Comparison of ENCODE assay signal across 20 cellular contexts in the genomic region with DNA sequence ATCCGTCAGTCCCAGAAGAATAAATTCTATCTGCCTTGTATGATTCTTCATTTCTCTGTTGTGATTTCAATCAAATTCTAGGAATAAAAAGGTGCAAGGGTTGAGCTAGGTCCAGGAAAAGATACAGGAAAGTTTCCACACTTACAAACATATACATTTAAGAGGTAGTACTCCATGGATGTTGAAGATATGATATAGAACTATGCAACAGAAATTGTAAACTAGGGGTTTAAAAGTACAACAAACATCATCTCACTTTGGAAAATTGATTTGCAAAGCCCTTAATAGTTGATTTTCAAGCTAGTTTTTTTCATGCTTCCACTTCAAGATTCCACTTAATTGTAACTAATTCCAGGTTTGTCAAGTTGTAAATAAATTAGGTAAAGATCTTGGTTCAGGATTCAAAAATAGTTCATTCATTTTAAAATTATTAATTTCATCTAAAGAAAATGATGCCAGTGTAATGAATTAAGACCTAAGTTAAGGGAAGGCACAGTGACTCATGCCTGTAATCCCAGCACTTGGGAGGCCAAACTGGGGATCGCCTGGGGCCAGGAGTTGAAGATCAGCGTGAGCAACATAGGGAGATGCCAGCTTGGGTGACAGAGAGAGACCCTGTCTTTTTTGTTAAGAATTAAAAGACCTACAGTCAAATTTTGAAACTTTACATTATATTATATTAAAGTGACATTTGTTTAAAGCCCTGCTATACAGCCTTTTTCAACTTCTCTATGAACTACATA. TPM values are rescaled to one million over a fixed set of nuclear protein-coding genes. Genes with fewer than 3 reads are reported as not detected.
"Had no signal": no experiment of that assay in that cellular context is flagged by ENCODE, and none has a peak within 500 bp of the region (broad histone marks: within the 10 kb centered on the region; RNA-seq: fewer than 3 reads in every experiment).

TSS of gene OR6C70 (minus strand) at position 51 of the 743 bp plus-strand sequence. CDS start at position 51, 0 bp downstream.

- H3K36me3 Mint-ChIP-seq: activated CD4-positive, alpha-beta memory T cell treated with anti-CD3 and anti-CD28 coated beads for 36 hours; activated naive CD8-positive, alpha-beta T cell; brain; stimulated activated effector memory CD8-positive, alpha-beta T cell treated with anti-CD3 and anti-CD28 coated beads, Interleukin-12 subunit alpha, Interleukin-12 subunit beta, amount 100 ng/mL, for 72 hours had no signal

- H3K4me3 Mint-ChIP-seq: activated CD4-positive, alpha-beta memory T cell treated with anti-CD3 and anti-CD28 coated beads for 36 hours; activated naive CD8-positive, alpha-beta T cell; brain; dendritic cell treated with granulocyte-macrophage colony-stimulating factor and Interleukin-4, amounts not matched to agents 40 ng/mL and 50 ng/mL, for 4 days; nephron; stimulated activated effector memory CD8-positive, alpha-beta T cell treated with anti-CD3 and anti-CD28 coated beads, Interleukin-12 subunit alpha, Interleukin-12 subunit beta, amount 100 ng/mL, for 72 hours had no signal

- ATAC-seq: esophagus mucosa; left lung; psoas muscle; right lobe of liver; stimulated activated effector memory CD8-positive, alpha-beta T cell treated with anti-CD3 and anti-CD28 coated beads, Interleukin-12 subunit alpha, Interleukin-12 subunit beta, amount 100 ng/mL, for 72 hours had no signal

- H3K9me3 Mint-ChIP-seq: activated CD4-positive, alpha-beta memory T cell treated with anti-CD3 and anti-CD28 coated beads for 36 hours; brain; dendritic cell treated with granulocyte-macrophage colony-stimulating factor and Interleukin-4, amounts not matched to agents 40 ng/mL and 50 ng/mL, for 4 days; nephron; stimulated activated effector memory CD8-positive, alpha-beta T cell treated with anti-CD3 and anti-CD28 coated beads, Interleukin-12 subunit alpha, Interleukin-12 subunit beta, amount 100 ng/mL, for 72 hours had no signal

- DNase-seq: activated CD4-positive, alpha-beta memory T cell treated with anti-CD3 and anti-CD28 coated beads for 36 hours; activated CD4-positive, alpha-beta T cell treated with anti-CD3 and anti-CD28 coated beads for 1 hour; activated gamma-delta T cell; activated T-cell treated with anti-CD3 and anti-CD28 coated beads, Interleukin-2, amount 50 U/mL, for 48 hours; amygdala; cerebellar nuclear complex; head of caudate nucleus; left lung; mesenchymal stem cell; psoas muscle; right lobe of liver; thyroid gland; uterus had no signal

- H3K36me3 ChIP-seq: left lung, right lobe of liver, thyroid gland, uterus had no signal

- H3K4me1 Mint-ChIP-seq: brain; nephron; stimulated activated effector memory CD8-positive, alpha-beta T cell treated with anti-CD3 and anti-CD28 coated beads, Interleukin-12 subunit alpha, Interleukin-12 subunit beta, amount 100 ng/mL, for 72 hours had no signal

- H3K27ac ChIP-seq: left lung, psoas muscle, right lobe of liver, thyroid gland, uterus had no signal

- H3K9me3 ChIP-seq: left lung, psoas muscle, right lobe of liver, thyroid gland, uterus had no signal

- H3K27me3 ChIP-seq: left lung, right lobe of liver, thyroid gland, uterus had no signal

- H3K4me3 ChIP-seq: left lung, psoas muscle, right lobe of liver, thyroid gland, uterus had no signal

- H3K27ac Mint-ChIP-seq: activated CD4-positive, alpha-beta memory T cell treated with anti-CD3 and anti-CD28 coated beads for 36 hours; activated naive CD8-positive, alpha-beta T cell; brain; dendritic cell treated with granulocyte-macrophage colony-stimulating factor and Interleukin-4, amounts not matched to agents 40 ng/mL and 50 ng/mL, for 4 days; nephron; stimulated activated effector memory CD8-positive, alpha-beta T cell treated with anti-CD3 and anti-CD28 coated beads, Interleukin-12 subunit alpha, Interleukin-12 subunit beta, amount 100 ng/mL, for 72 hours had no signal

- H3K4me1 ChIP-seq: left lung, psoas muscle, right lobe of liver, thyroid gland, uterus had no signal

RNA-seq across cellular contexts. Expression of gene OR6C70, which starts in this region (rescaled TPM):
- total RNA-seq: activated CD4-positive, alpha-beta memory T cell treated with anti-CD3 and anti-CD28 coated beads for 36 hours; esophagus mucosa; left lung; omental fat pad; psoas muscle; right lobe of liver; thyroid gland; uterus had no signal
- polyA plus RNA-seq: psoas muscle had no signal
